Comparison of ENCODE assay signal across 1 cellular context in the genomic region with DNA sequence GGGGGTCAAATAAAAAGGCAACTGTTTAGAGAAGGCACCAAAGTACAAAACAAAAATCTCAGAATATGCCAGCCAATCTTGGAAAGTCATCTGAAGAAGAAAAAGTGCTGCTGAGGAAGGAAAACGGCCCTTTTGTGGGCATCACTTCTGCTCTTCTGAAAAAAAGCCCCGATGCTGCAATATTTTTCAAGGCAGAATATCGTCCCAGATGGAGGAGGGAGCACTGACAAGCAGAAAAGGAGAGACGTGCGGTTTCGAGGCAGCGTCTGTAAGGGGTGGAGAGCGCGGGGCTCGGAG.
TF ChIP-seq lines count a peak whose summit lies in the region.

No MANE protein-coding gene starts in this region.

TF ChIP-seq in SK-N-SH, 30 proteins besides CTCF, POLR2A, EP300 and RAD21 (continued from another document):
- no peak for TF ChIP-seq MXI1 (IDR thresholded peaks at IDR 0.05; ENCODE audit: low read depth, low read length)
- TF ChIP-seq NFIC (IDR thresholded peaks at IDR 0.05; ENCODE audit: borderline replicate concordance): no peak
- TF ChIP-seq, protein P1, sequence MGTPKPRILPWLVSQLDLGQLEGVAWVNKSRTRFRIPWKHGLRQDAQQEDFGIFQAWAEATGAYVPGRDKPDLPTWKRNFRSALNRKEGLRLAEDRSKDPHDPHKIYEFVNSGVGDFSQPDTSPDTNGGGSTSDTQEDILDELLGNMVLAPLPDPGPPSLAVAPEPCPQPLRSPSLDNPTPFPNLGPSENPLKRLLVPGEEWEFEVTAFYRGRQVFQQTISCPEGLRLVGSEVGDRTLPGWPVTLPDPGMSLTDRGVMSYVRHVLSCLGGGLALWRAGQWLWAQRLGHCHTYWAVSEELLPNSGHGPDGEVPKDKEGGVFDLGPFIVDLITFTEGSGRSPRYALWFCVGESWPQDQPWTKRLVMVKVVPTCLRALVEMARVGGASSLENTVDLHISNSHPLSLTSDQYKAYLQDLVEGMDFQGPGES (IDR thresholded peaks at IDR 0.05; ENCODE audit: low read depth, low read length): no peak
- no peak for TF ChIP-seq CHD2 (IDR thresholded peaks at IDR 0.05; ENCODE audit: low read length, partially characterized antibody)
- TF ChIP-seq SIN3A (IDR thresholded peaks at IDR 0.05; ENCODE audit: borderline replicate concordance, low read depth, low read length): no peak
- TF ChIP-seq, protein P2, sequence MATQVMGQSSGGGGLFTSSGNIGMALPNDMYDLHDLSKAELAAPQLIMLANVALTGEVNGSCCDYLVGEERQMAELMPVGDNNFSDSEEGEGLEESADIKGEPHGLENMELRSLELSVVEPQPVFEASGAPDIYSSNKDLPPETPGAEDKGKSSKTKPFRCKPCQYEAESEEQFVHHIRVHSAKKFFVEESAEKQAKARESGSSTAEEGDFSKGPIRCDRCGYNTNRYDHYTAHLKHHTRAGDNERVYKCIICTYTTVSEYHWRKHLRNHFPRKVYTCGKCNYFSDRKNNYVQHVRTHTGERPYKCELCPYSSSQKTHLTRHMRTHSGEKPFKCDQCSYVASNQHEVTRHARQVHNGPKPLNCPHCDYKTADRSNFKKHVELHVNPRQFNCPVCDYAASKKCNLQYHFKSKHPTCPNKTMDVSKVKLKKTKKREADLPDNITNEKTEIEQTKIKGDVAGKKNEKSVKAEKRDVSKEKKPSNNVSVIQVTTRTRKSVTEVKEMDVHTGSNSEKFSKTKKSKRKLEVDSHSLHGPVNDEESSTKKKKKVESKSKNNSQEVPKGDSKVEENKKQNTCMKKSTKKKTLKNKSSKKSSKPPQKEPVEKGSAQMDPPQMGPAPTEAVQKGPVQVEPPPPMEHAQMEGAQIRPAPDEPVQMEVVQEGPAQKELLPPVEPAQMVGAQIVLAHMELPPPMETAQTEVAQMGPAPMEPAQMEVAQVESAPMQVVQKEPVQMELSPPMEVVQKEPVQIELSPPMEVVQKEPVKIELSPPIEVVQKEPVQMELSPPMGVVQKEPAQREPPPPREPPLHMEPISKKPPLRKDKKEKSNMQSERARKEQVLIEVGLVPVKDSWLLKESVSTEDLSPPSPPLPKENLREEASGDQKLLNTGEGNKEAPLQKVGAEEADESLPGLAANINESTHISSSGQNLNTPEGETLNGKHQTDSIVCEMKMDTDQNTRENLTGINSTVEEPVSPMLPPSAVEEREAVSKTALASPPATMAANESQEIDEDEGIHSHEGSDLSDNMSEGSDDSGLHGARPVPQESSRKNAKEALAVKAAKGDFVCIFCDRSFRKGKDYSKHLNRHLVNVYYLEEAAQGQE (IDR thresholded peaks at IDR 0.05; ENCODE audit: low read depth, low read length): no peak
